25 cellular contexts compared by ENCODE assay signal in genomic region chr21:43273016-43273707, GRCh38.
DNase-seq lines count a peak whose midpoint lies in the region; ATAC-seq and TF ChIP-seq lines count a peak whose summit lies in the region.
"Had no signal": no experiment of that assay in that cellular context is flagged by ENCODE, and none has a peak within 500 bp of the region (broad histone marks: within the 10 kb centered on the region; RNA-seq: fewer than 3 reads in every experiment).

No MANE protein-coding gene starts in this region.

- DNase-seq in Right ventricle myocardium inferior (ENCODE audit: missing footprints), result peak; percentile 28
- no peak for DNase-seq in right atrium auricular region (ENCODE audit: low spot score)
- DNase-seq in heart left ventricle, result peak in 3 of 5 donors; percentile 10 to 49 (median 22)
- no peak for DNase-seq in right lobe of liver
- DNase-seq in D341Med (ENCODE audit: low spot score), result no peak
- DNase-seq in activated T-cell treated with anti-CD3 and anti-CD28 coated beads, Interleukin-2, amount 50 U/mL, for 24 hours, result no peak
- no peak for DNase-seq in activated CD8-positive, alpha-beta memory T cell treated with anti-CD3 and anti-CD28 coated beads, Interleukin-2, amount 10 ng/mL, durations not matched to agents 7 days and 5 days
- no peak for DNase-seq in activated CD4-positive, alpha-beta T cell treated with anti-CD3 and anti-CD28 coated beads, Interleukin-2, amount 50 U/mL, for 48 hours
- DNase-seq: ACHN; C1 segment of cervical spinal cord; CD8-positive, alpha-beta T cell; DMS153; GM23248; HCEC 1CT; KG1; NCI-H1105; NCI-H146; NCI-H2029; NCI-H226; NCI-H510A treated with DMSO at 0.1 percent for 48 hours; NCI-H774; OCI-M1; SHP77 treated with DMSO at 0.1 percent for 48 hours had no signal

- H3K4me1 ChIP-seq in right atrium auricular region (peaks cover 0 to 6% of the 10 kb centered on the region in 2 donors), heart left ventricle (peaks cover 0 to 9% (median 4%) of the 10 kb centered on the region in 12 donors), right lobe of liver (peaks cover 0 to 33% (median 16%) of the 10 kb centered on the region in 4 donors)

- H3K27me3 ChIP-seq in right atrium auricular region (no peaks in the 10 kb centered on the region), heart left ventricle (peaks cover 0 to 10% (median 0%) of the 10 kb centered on the region in 9 donors), right lobe of liver (no peaks in the 10 kb centered on the region)

- TF ChIP-seq POLR2A in heart left ventricle (IDR thresholded peaks at IDR 0.05), result no peak
- no peak for TF ChIP-seq POLR2A in right lobe of liver (IDR thresholded peaks at IDR 0.05)

- H3K4me3 Mint-ChIP-seq in activated T-cell treated with anti-CD3 and anti-CD28 coated beads, Interleukin-2, amount 50 U/mL, for 24 hours, result no peak overlapping the region
- H3K4me3 Mint-ChIP-seq in activated CD8-positive, alpha-beta memory T cell treated with anti-CD3 and anti-CD28 coated beads, Interleukin-2, amount 10 ng/mL, durations not matched to agents 7 days and 5 days, result no peak overlapping the region
- H3K4me3 Mint-ChIP-seq: CD8-positive, alpha-beta T cell had no signal

- TF ChIP-seq CTCF in right atrium auricular region (IDR thresholded peaks at IDR 0.05) (no peak), heart left ventricle (IDR thresholded peaks at IDR 0.05) (no peak), right lobe of liver (IDR thresholded peaks at IDR 0.05) (no peak)

- ATAC-seq in Right ventricle myocardium inferior (no peak), heart left ventricle (no peak), right lobe of liver (no peak)
- ATAC-seq in activated CD8-positive, alpha-beta memory T cell treated with anti-CD3 and anti-CD28 coated beads, Interleukin-2, amount 10 ng/mL, durations not matched to agents 7 days and 5 days, result no peak
- ATAC-seq: CD8-positive, alpha-beta T cell had no signal

- H3K36me3 ChIP-seq in right atrium auricular region (no peaks in the 10 kb centered on the region), heart left ventricle (no peaks in the 10 kb centered on the region), right lobe of liver (no peaks in the 10 kb centered on the region)

- H3K27ac ChIP-seq in right atrium auricular region (no peak overlapping the region), heart left ventricle (no peak overlapping the region), right lobe of liver (peak overlapping the region in 2 of 3 donors; percentile 51 to 62)
- H3K27ac ChIP-seq: 22Rv1, GM23248, SK-N-MC had no signal

- 84 to 90% (median 85%) methylated on average over 18 to 22 of the region's 22 CpGs for WGBS in heart left ventricle, 4 donors
- 100% methylated on average over 4 of the region's 22 CpGs for WGBS in right lobe of liver (ENCODE audit: insufficient coverage, low coverage, low lambda C conversion rate, missing lambda C conversion rate)

- peaks cover 23% of the 10 kb centered on the region for H3K27me3 Mint-ChIP-seq in activated T-cell treated with anti-CD3 and anti-CD28 coated beads, Interleukin-2, amount 50 U/mL, for 24 hours
- H3K27me3 Mint-ChIP-seq in activated CD8-positive, alpha-beta memory T cell treated with anti-CD3 and anti-CD28 coated beads, Interleukin-2, amount 10 ng/mL, durations not matched to agents 7 days and 5 days, result peaks cover 25% of the 10 kb centered on the region

- intact Hi-C loops in Right ventricle myocardium inferior (cut with DNase I), result no loop called here
- intact Hi-C loops in heart left ventricle (cut with DNase I), result no loop called here
- intact Hi-C loops in right lobe of liver (cut with DNase I), result no loop called here

- no peak overlapping the region for H3K4me3 ChIP-seq in right atrium auricular region
- no peak overlapping the region for H3K4me3 ChIP-seq in heart left ventricle
- no peak overlapping the region for H3K4me3 ChIP-seq in right lobe of liver
- H3K4me3 ChIP-seq: GM23248, SK-N-MC had no signal

- H3K27ac Mint-ChIP-seq in activated T-cell treated with anti-CD3 and anti-CD28 coated beads, Interleukin-2, amount 50 U/mL, for 24 hours, result no peak overlapping the region
- H3K27ac Mint-ChIP-seq in activated CD8-positive, alpha-beta memory T cell treated with anti-CD3 and anti-CD28 coated beads, Interleukin-2, amount 10 ng/mL, durations not matched to agents 7 days and 5 days, result no peak overlapping the region
- H3K27ac Mint-ChIP-seq: CD8-positive, alpha-beta T cell had no signal

- H3K9me3 Mint-ChIP-seq in activated T-cell treated with anti-CD3 and anti-CD28 coated beads, Interleukin-2, amount 50 U/mL, for 24 hours, result no peaks in the 10 kb centered on the region
- H3K9me3 Mint-ChIP-seq in activated CD8-positive, alpha-beta memory T cell treated with anti-CD3 and anti-CD28 coated beads, Interleukin-2, amount 10 ng/mL, durations not matched to agents 7 days and 5 days (ENCODE audit: low read depth), result no peaks in the 10 kb centered on the region
- H3K9me3 Mint-ChIP-seq: CD8-positive, alpha-beta T cell had no signal

- no peaks in the 10 kb centered on the region for H3K9me3 ChIP-seq in right atrium auricular region
- H3K9me3 ChIP-seq in heart left ventricle, result no peaks in the 10 kb centered on the region
- H3K9me3 ChIP-seq in right lobe of liver, result no peaks in the 10 kb centered on the region

- H3K36me3 Mint-ChIP-seq in activated T-cell treated with anti-CD3 and anti-CD28 coated beads, Interleukin-2, amount 50 U/mL, for 24 hours (ENCODE audit: low read depth), result no peaks in the 10 kb centered on the region
- no peaks in the 10 kb centered on the region for H3K36me3 Mint-ChIP-seq in activated CD8-positive, alpha-beta memory T cell treated with anti-CD3 and anti-CD28 coated beads, Interleukin-2, amount 10 ng/mL, durations not matched to agents 7 days and 5 days
- H3K36me3 Mint-ChIP-seq: CD8-positive, alpha-beta T cell had no signal

- peaks cover 2% of the 10 kb centered on the region for H3K4me1 Mint-ChIP-seq in activated T-cell treated with anti-CD3 and anti-CD28 coated beads, Interleukin-2, amount 50 U/mL, for 24 hours (ENCODE audit: low read depth)
- H3K4me1 Mint-ChIP-seq in activated CD8-positive, alpha-beta memory T cell treated with anti-CD3 and anti-CD28 coated beads, Interleukin-2, amount 10 ng/mL, durations not matched to agents 7 days and 5 days, result peaks cover 5% of the 10 kb centered on the region

- CTCF ChIA-PET in activated CD8-positive, alpha-beta memory T cell treated with anti-CD3 and anti-CD28 coated beads, Interleukin-2, amount 10 ng/mL, durations not matched to agents 7 days and 5 days (lab: Charles Lee), result no interaction called here

Comparison
In these comparisons a context has a peak if more than half of its experiments do, and no peak if none do; other contexts are left out.
1. DNase-seq: peak in Right ventricle myocardium inferior (single experiment) and heart left ventricle (3 of 5); none in right atrium auricular region (single experiment), right lobe of liver (0 of 3), D341Med (single experiment), activated T-cell treated with anti-CD3 and anti-CD28 coated beads, Interleukin-2, amount 50 U/mL, for 24 hours (single experiment), activated CD8-positive, alpha-beta memory T cell treated with anti-CD3 and anti-CD28 coated beads, Interleukin-2, amount 10 ng/mL, durations not matched to agents 7 days and 5 days (single experiment) and activated CD4-positive, alpha-beta T cell treated with anti-CD3 and anti-CD28 coated beads, Interleukin-2, amount 50 U/mL, for 48 hours (0 of 2).
2. H3K27ac ChIP-seq: peak in right lobe of liver (2 of 3); none in right atrium auricular region (0 of 2) and heart left ventricle (0 of 12).